ENCODE assay signal across 1 cellular context in the genomic region with DNA sequence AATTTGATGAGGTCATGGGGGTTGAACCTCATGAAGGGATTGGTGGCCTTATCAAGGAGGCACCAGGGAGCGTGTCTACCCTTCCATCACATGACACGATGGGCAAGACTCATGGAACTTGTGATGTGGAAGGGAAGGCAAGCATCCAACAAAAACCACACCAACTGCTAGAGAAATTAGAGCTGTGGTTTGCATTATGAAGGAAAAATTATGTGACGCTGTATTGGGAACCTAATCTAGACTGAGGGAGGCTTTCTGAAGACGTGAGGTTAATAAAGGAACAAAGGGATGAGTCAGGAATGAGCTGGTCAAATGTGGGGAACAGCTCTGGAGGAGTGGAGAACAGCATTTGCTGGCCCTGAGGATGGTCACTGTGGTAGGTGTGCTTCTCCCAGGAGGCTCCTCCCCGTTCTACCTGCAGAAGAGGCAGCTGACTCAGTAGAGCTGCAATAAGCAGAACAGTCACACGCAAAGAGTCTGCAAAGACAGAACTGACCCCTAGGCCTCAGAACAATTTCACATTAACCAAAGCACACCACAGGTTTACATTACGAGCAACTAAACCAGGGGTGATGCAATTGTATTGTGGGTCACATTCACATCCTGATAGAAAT.
TF ChIP-seq lines count a peak whose summit lies in the region.

No MANE protein-coding gene starts in this region.

TF ChIP-seq in GM23338, 12 proteins besides CTCF, POLR2A, EP300 and RAD21 (continued from another document):
- TF ChIP-seq, protein P1, sequence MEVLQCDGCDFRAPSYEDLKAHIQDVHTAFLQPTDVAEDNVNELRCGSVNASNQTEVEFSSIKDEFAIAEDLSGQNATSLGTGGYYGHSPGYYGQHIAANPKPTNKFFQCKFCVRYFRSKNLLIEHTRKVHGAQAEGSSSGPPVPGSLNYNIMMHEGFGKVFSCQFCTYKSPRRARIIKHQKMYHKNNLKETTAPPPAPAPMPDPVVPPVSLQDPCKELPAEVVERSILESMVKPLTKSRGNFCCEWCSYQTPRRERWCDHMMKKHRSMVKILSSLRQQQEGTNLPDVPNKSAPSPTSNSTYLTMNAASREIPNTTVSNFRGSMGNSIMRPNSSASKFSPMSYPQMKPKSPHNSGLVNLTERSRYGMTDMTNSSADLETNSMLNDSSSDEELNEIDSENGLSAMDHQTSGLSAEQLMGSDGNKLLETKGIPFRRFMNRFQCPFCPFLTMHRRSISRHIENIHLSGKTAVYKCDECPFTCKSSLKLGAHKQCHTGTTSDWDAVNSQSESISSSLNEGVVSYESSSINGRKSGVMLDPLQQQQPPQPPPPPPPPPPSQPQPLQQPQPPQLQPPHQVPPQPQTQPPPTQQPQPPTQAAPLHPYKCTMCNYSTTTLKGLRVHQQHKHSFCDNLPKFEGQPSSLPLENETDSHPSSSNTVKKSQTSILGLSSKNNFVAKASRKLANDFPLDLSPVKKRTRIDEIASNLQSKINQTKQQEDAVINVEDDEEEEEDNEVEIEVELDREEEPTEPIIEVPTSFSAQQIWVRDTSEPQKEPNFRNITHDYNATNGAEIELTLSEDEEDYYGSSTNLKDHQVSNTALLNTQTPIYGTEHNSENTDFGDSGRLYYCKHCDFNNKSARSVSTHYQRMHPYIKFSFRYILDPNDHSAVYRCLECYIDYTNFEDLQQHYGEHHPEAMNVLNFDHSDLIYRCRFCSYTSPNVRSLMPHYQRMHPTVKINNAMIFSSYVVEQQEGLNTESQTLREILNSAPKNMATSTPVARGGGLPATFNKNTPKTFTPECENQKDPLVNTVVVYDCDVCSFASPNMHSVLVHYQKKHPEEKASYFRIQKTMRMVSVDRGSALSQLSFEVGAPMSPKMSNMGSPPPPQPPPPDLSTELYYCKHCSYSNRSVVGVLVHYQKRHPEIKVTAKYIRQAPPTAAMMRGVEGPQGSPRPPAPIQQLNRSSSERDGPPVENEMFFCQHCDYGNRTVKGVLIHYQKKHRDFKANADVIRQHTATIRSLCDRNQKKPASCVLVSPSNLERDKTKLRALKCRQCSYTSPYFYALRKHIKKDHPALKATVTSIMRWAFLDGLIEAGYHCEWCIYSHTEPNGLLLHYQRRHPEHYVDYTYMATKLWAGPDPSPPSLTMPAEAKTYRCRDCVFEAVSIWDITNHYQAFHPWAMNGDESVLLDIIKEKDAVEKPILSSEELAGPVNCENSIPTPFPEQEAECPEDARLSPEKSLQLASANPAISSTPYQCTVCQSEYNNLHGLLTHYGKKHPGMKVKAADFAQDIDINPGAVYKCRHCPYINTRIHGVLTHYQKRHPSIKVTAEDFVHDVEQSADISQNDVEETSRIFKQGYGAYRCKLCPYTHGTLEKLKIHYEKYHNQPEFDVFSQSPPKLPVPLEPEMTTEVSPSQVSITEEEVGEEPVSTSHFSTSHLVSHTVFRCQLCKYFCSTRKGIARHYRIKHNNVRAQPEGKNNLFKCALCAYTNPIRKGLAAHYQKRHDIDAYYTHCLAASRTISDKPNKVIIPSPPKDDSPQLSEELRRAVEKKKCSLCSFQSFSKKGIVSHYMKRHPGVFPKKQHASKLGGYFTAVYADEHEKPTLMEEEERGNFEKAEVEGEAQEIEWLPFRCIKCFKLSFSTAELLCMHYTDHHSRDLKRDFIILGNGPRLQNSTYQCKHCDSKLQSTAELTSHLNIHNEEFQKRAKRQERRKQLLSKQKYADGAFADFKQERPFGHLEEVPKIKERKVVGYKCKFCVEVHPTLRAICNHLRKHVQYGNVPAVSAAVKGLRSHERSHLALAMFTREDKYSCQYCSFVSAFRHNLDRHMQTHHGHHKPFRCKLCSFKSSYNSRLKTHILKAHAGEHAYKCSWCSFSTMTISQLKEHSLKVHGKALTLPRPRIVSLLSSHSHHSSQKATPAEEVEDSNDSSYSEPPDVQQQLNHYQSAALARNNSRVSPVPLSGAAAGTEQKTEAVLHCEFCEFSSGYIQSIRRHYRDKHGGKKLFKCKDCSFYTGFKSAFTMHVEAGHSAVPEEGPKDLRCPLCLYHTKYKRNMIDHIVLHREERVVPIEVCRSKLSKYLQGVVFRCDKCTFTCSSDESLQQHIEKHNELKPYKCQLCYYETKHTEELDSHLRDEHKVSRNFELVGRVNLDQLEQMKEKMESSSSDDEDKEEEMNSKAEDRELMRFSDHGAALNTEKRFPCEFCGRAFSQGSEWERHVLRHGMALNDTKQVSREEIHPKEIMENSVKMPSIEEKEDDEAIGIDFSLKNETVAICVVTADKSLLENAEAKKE (CRISPR knock-in tag; IDR thresholded peaks at IDR 0.05): no peak
- no peak for TF ChIP-seq EZH2phosphoT487 (IDR thresholded peaks at IDR 0.05; ENCODE audit: unreplicated experiment)
- no peak for TF ChIP-seq JUNB (IDR thresholded peaks at IDR 0.05; ENCODE audit: unreplicated experiment)
- TF ChIP-seq, protein P2, sequence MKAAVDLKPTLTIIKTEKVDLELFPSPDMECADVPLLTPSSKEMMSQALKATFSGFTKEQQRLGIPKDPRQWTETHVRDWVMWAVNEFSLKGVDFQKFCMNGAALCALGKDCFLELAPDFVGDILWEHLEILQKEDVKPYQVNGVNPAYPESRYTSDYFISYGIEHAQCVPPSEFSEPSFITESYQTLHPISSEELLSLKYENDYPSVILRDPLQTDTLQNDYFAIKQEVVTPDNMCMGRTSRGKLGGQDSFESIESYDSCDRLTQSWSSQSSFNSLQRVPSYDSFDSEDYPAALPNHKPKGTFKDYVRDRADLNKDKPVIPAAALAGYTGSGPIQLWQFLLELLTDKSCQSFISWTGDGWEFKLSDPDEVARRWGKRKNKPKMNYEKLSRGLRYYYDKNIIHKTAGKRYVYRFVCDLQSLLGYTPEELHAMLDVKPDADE (IDR thresholded peaks at IDR 0.05): no peak
- TF ChIP-seq STAT1 (IDR thresholded peaks at IDR 0.05; ENCODE audit: unreplicated experiment): no peak
- TF ChIP-seq EZH2 (IDR thresholded peaks at IDR 0.05; ENCODE audit: low read depth, unreplicated experiment): no peak
- no peak for TF ChIP-seq NANOG (IDR thresholded peaks at IDR 0.05; ENCODE audit: borderline replicate concordance)
- no peak for TF ChIP-seq POLR2AphosphoS5 (IDR thresholded peaks at IDR 0.05; ENCODE audit: low read depth)
